Comparison of ENCODE assay signal across 11 cellular contexts in the genomic region with DNA sequence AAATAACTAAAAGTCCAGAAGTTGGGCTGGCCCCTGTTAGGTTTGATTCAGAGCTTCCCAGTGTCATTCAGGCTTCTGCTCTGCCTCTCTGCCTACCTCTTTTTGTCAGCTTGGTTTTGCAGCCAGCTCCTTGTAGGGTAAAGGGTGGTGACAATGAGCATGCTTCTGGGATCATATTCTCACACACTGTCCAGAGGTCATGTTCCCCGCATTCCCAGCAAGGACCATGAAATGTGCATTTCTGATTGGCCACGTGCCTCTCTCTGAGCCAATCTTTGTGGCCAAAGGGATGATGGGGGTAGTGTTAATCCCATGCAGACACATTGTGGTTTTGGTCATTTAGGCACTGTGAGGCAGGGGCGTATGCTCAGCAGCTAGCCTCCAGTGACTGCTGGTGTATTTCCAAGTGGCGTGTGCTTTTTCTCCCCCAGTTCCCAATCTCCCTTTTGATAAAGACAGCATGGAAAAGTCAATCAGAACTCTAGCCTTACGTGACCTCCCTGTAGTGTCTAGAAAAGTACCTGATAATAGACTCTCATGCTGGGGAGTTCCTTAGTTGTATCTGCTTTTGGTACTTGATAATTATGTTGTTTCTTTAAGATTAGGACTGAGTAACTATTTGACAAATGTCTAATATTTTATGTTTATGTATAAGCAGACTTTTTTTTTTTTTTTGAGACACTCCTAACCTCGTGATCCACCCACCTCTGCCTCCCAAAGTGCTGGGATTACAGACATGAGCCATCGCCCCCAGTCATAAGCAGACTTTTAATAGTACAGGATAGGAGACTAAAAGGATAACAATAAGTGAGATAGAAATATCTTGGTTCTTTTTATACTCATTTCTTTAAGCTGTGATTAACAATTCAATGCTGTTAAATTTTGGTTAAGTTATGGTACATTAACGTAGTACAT. TPM values are rescaled to one million over a fixed set of nuclear protein-coding genes. Genes with fewer than 3 reads are reported as not detected.
A peak's percentile ranks its signal among the peaks of the same experiment; 100 is the strongest.
DNase-seq lines count a peak whose midpoint lies in the region; ATAC-seq and TF ChIP-seq lines count a peak whose summit lies in the region.
"Had no signal": no experiment of that assay in that cellular context is flagged by ENCODE, and none has a peak within 500 bp of the region (broad histone marks: within the 10 kb centered on the region; RNA-seq: fewer than 3 reads in every experiment).

No MANE protein-coding gene starts in this region.

- 73 to 90% methylated on average over 4 to 8 of the region's 8 CpGs for WGBS in endodermal cell (ENCODE audit: insufficient coverage in 1 of 2, insufficient read length in 1 of 2), 2 experiments
- 66% methylated on average over 8 of the region's 8 CpGs for WGBS in liver
- 25 to 28% methylated on average over 8 of the region's 8 CpGs for WGBS in aorta, 2 donors
- WGBS in prostate gland: 53% methylated on average over 8 of the region's 8 CpGs

- H3K4me3 Mint-ChIP-seq in natural killer cell (no peak overlapping the region), endodermal cell (no peak overlapping the region)
- H3K4me3 Mint-ChIP-seq in natural killer cell treated with Interleukin-12 subunit alpha and Interleukin-12 subunit beta and Interleukin-15 and Interleukin-18, amount 100 ng/mL, for 72 hours: no peak overlapping the region
- H3K4me3 Mint-ChIP-seq: activated T-cell treated with anti-CD3 and anti-CD28 coated beads, Interleukin-2, amount 50 U/mL, for 4 hours had no signal

- no peak for TF ChIP-seq POLR2A in prostate gland (IDR thresholded peaks at IDR 0.05)

- H3K4me1 Mint-ChIP-seq in natural killer cell: peaks cover 21 to 36% of the 10 kb centered on the region in 2 donors
- peaks cover 7 to 9% of the 10 kb centered on the region in 2 donors for H3K4me1 Mint-ChIP-seq in natural killer cell treated with Interleukin-12 subunit alpha and Interleukin-12 subunit beta and Interleukin-15 and Interleukin-18, amount 100 ng/mL, for 72 hours (ENCODE audit: low read depth in 2 of 2)
- H3K4me1 Mint-ChIP-seq in endodermal cell: peaks cover 18% of the 10 kb centered on the region

- H3K27me3 Mint-ChIP-seq in natural killer cell (ENCODE audit: low read depth in 2 of 2) (no peaks in the 10 kb centered on the region), endodermal cell (ENCODE audit: insufficient read depth) (no peaks in the 10 kb centered on the region)
- H3K27me3 Mint-ChIP-seq in natural killer cell treated with Interleukin-12 subunit alpha and Interleukin-12 subunit beta and Interleukin-15 and Interleukin-18, amount 100 ng/mL, for 72 hours: no peaks in the 10 kb centered on the region

- TF ChIP-seq RAD21 in liver (IDR thresholded peaks at IDR 0.05): no peak

- no peak for DNase-seq in natural killer cell
- DNase-seq in natural killer cell treated with Interleukin-12 subunit alpha and Interleukin-12 subunit beta and Interleukin-15 and Interleukin-18, amount 100 ng/mL, for 72 hours (ENCODE audit: low spot score): no peak
- no peak for DNase-seq in endodermal cell
- no peak for DNase-seq in aorta
- DNase-seq in prostate gland (ENCODE audit: low spot score): no peak
- no peak for DNase-seq in activated CD4-positive, alpha-beta T cell treated with anti-CD3 and anti-CD28 coated beads, Interleukin-2, amount 50 U/mL, for 1 hour
- no peak for DNase-seq in iPS-NIHi7 (ENCODE audit: extremely low spot score)
- DNase-seq: activated T-cell treated with anti-CD3 and anti-CD28 coated beads, Interleukin-2, amount 50 U/mL, for 4 hours; NCI-H2171 treated with DMSO at 0.1 percent for 48 hours; SW 1271 had no signal

- no peak for TF ChIP-seq CTCF in natural killer cell (IDR thresholded peaks at IDR 0.05)
- no peak for TF ChIP-seq CTCF in endodermal cell (conservative IDR thresholded peaks at IDR 0.05)
- no peak for TF ChIP-seq CTCF in liver (IDR thresholded peaks at IDR 0.05; ENCODE audit: low read depth, low read length, missing input control)
- TF ChIP-seq CTCF in prostate gland (IDR thresholded peaks at IDR 0.05): no peak

- H3K27ac ChIP-seq in endodermal cell (ENCODE audit: low read depth, low read length): peak overlapping the region; percentile 34
- peak overlapping the region in 1 of 2 donors; percentile 29 for H3K27ac ChIP-seq in liver (ENCODE audit: low read depth in 1 of 2, low read length in 2 of 2)
- H3K27ac ChIP-seq in aorta (ENCODE audit: low read depth in 1 of 2, low read length in 2 of 2): peak overlapping the region in 1 of 2 donors; percentile 19
- peak overlapping the region in 1 of 2 donors; percentile 12 for H3K27ac ChIP-seq in prostate gland

- ATAC-seq in natural killer cell (peak in 1 of 3 donors; percentile 30), aorta (ENCODE audit: low FRiP score) (peak; percentile 15)
- ATAC-seq in natural killer cell treated with Interleukin-12 subunit alpha and Interleukin-12 subunit beta and Interleukin-15 and Interleukin-18, amount 100 ng/mL, for 72 hours: no peak
- ATAC-seq: activated T-cell treated with anti-CD3 and anti-CD28 coated beads, Interleukin-2, amount 50 U/mL, for 4 hours had no signal

- peak overlapping the region; percentile 12 to 54 for H3K27ac Mint-ChIP-seq in natural killer cell
- H3K27ac Mint-ChIP-seq in natural killer cell treated with Interleukin-12 subunit alpha and Interleukin-12 subunit beta and Interleukin-15 and Interleukin-18, amount 100 ng/mL, for 72 hours: no peak overlapping the region
- no peak overlapping the region for H3K27ac Mint-ChIP-seq in endodermal cell

- H3K36me3 Mint-ChIP-seq in natural killer cell (no peaks in the 10 kb centered on the region), endodermal cell (ENCODE audit: low read depth) (peaks cover 54% of the 10 kb centered on the region)
- H3K36me3 Mint-ChIP-seq in natural killer cell treated with Interleukin-12 subunit alpha and Interleukin-12 subunit beta and Interleukin-15 and Interleukin-18, amount 100 ng/mL, for 72 hours: no peaks in the 10 kb centered on the region

- H3K27me3 ChIP-seq in endodermal cell (ENCODE audit: control insufficient read depth, insufficient read depth, low read length, poor library complexity, severe bottlenecking) (no peaks in the 10 kb centered on the region), liver (ENCODE audit: control insufficient read depth in 4 of 4, insufficient read depth in 4 of 4, low read length in 3 of 4) (no peaks in the 10 kb centered on the region), aorta (ENCODE audit: control insufficient read depth in 1 of 2, insufficient read depth in 2 of 2, low read length in 1 of 2) (no peaks in the 10 kb centered on the region), prostate gland (replicated peaks; ENCODE audit: insufficient read depth) (no peaks in the 10 kb centered on the region)

- H3K4me3 ChIP-seq in endodermal cell (ENCODE audit: low read length) (no peak overlapping the region), liver (ENCODE audit: low read depth in 1 of 3, low read length in 3 of 3) (no peak overlapping the region), aorta (ENCODE audit: low read length in 2 of 2) (no peak overlapping the region), prostate gland (no peak overlapping the region)

- no peaks in the 10 kb centered on the region for H3K9me3 Mint-ChIP-seq in natural killer cell
- no peaks in the 10 kb centered on the region for H3K9me3 Mint-ChIP-seq in natural killer cell treated with Interleukin-12 subunit alpha and Interleukin-12 subunit beta and Interleukin-15 and Interleukin-18, amount 100 ng/mL, for 72 hours
- H3K9me3 Mint-ChIP-seq in endodermal cell: peaks cover 32% of the 10 kb centered on the region

- H3K36me3 ChIP-seq in endodermal cell (ENCODE audit: control insufficient read depth, insufficient read depth, low read length): peaks cover 24% of the 10 kb centered on the region
- H3K36me3 ChIP-seq in liver (ENCODE audit: control insufficient read depth in 4 of 4, insufficient read depth in 3 of 4, low read depth in 1 of 4, low read length in 3 of 4): peaks cover 0 to 8% (median 5%) of the 10 kb centered on the region in 4 donors
- H3K36me3 ChIP-seq in aorta (ENCODE audit: control insufficient read depth in 1 of 2, insufficient read depth in 2 of 2, low read length in 1 of 2): no peaks in the 10 kb centered on the region
- no peaks in the 10 kb centered on the region for H3K36me3 ChIP-seq in prostate gland

- H3K9me3 ChIP-seq in endodermal cell (ENCODE audit: control insufficient read depth, low read length): peaks cover 5% of the 10 kb centered on the region
- no peaks in the 10 kb centered on the region for H3K9me3 ChIP-seq in liver (ENCODE audit: control insufficient read depth in 4 of 4, low read length in 3 of 4)
- no peaks in the 10 kb centered on the region for H3K9me3 ChIP-seq in aorta (ENCODE audit: control insufficient read depth, low read length)
- no peaks in the 10 kb centered on the region for H3K9me3 ChIP-seq in prostate gland

- no peak overlapping the region for H3K9ac ChIP-seq in endodermal cell (ENCODE audit: extremely low read depth, low read length, poor library complexity, severe bottlenecking)
- no peak overlapping the region for H3K9ac ChIP-seq in liver (ENCODE audit: low read depth in 1 of 2, low read length in 2 of 2)

- intact Hi-C loops in natural killer cell (cut with micrococcal nuclease): no loop called here
- intact Hi-C loops in aorta (cut with DNase I): no loop called here
- intact Hi-C loops in prostate gland (cut with DNase I): no loop called here

- H3K4me1 ChIP-seq in endodermal cell (ENCODE audit: control insufficient read depth, insufficient read depth, low read length) (peaks cover 3% of the 10 kb centered on the region), liver (ENCODE audit: control insufficient read depth in 4 of 4, insufficient read depth in 4 of 4, low read length in 3 of 4) (peaks cover 3 to 8% (median 4%) of the 10 kb centered on the region in 4 donors), aorta (ENCODE audit: control insufficient read depth in 1 of 2, insufficient read depth in 2 of 2, low read length in 2 of 2) (peaks cover 0 to 2% of the 10 kb centered on the region in 2 donors), prostate gland (replicated peaks) (no peaks in the 10 kb centered on the region)

TF ChIP-seq in liver, 16 proteins besides CTCF, POLR2A, EP300 and RAD21 (continues in another document):
- no peak for TF ChIP-seq EGR1 (IDR thresholded peaks at IDR 0.05; ENCODE audit: low read depth in 2 of 2)
- peak; percentile 48 for TF ChIP-seq NR2F2 (IDR thresholded peaks at IDR 0.05)
- TF ChIP-seq, protein P1, sequence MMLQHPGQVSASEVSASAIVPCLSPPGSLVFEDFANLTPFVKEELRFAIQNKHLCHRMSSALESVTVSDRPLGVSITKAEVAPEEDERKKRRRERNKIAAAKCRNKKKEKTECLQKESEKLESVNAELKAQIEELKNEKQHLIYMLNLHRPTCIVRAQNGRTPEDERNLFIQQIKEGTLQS (IDR thresholded peaks at IDR 0.05): no peak
- no peak for TF ChIP-seq TAF1 (conservative IDR thresholded peaks at IDR 0.05)
- TF ChIP-seq FOXA2 (IDR thresholded peaks at IDR 0.05): no peak

RNA-seq across cellular contexts. Expression of gene KIAA0232, which starts 57.8 kb away (rescaled TPM):
- 10 to 100 TPM; 24.7 to 30.3 (median 28.6) TPM for total RNA-seq in natural killer cell
- total RNA-seq in natural killer cell treated with Interleukin-12 subunit alpha and Interleukin-12 subunit beta and Interleukin-15 and Interleukin-18, amount 100 ng/mL, for 72 hours: 10 to 100 TPM; 19.5 to 20.6 TPM
- total RNA-seq in endodermal cell: 10 to 100 TPM; 32.9 to 43.5 TPM
- 30.0 TPM for polyA plus RNA-seq in endodermal cell (2013, experiment 1 of 2)
- polyA plus RNA-seq in endodermal cell (2013, experiment 2 of 2): 32.5 TPM
- 10 to 100 TPM; 25.5 to 34.4 TPM for total RNA-seq in liver
- polyA plus RNA-seq in liver: 10 to 100 TPM in 1 of 2 donors, 1 to 10 TPM in 1; 8.9 to 11.4 TPM
- 10 to 100 TPM; 32.0 to 38.8 TPM for total RNA-seq in aorta
- polyA plus RNA-seq in aorta: 1 to 10 TPM; 7.9 to 9.2 TPM
- 10 to 100 TPM; 35.3 to 42.1 TPM for total RNA-seq in prostate gland

Comparison
In these comparisons a context has a peak if more than half of its experiments do, and no peak if none do; other contexts are left out.
1. H3K27ac Mint-ChIP-seq: peak in natural killer cell (2 of 2); none in natural killer cell treated with Interleukin-12 subunit alpha and Interleukin-12 subunit beta and Interleukin-15 and Interleukin-18, amount 100 ng/mL, for 72 hours (0 of 2) and endodermal cell (single experiment).